Comparison of ENCODE assay signal across 1 cellular context in genomic region chr7:1641661-1642260, GRCh38.
TF ChIP-seq lines count a peak whose summit lies in the region.

No MANE protein-coding gene starts in this region.

TF ChIP-seq in A549, 52 proteins besides CTCF, POLR2A, EP300 and RAD21 (continued from another document):
- TF ChIP-seq FOSB (CRISPR knock-in tag; IDR thresholded peaks at IDR 0.05) (no peak), TFCP2L1 (CRISPR knock-in tag; IDR thresholded peaks at IDR 0.05) (no peak), ESRRA (IDR thresholded peaks at IDR 0.05; ENCODE audit: borderline replicate concordance, low read length) (no peak), E2F6 (IDR thresholded peaks at IDR 0.05; ENCODE audit: borderline replicate concordance, low read depth) (no peak), EHF (CRISPR knock-in tag; IDR thresholded peaks at IDR 0.05) (no peak), USF2 (IDR thresholded peaks at IDR 0.05) (no peak), GATA3 (IDR thresholded peaks at IDR 0.05; ENCODE audit: borderline replicate concordance) (no peak)
